ENCODE assay signal across 7 cellular contexts in genomic region chr9:110048473-110048975, GRCh38.
DNase-seq lines count a peak whose midpoint lies in the region; ATAC-seq lines count a peak whose summit lies in the region.

No MANE protein-coding gene starts in this region.

- peaks cover 52% of the 10 kb centered on the region for H3K27me3 Mint-ChIP-seq in central memory CD8-positive, alpha-beta T cell

- ATAC-seq in GM18511 (IDR thresholded peaks at IDR 0.05; ENCODE audit: unreplicated experiment): peak; percentile 79
- peak; percentile 89 for ATAC-seq in HG02798 (IDR thresholded peaks at IDR 0.05; ENCODE audit: poor library complexity, unreplicated experiment)
- peak; percentile 76 for ATAC-seq in central memory CD8-positive, alpha-beta T cell (replicated peaks; ENCODE audit: extremely low read depth, poor library complexity, severe bottlenecking)

- H3K36me3 Mint-ChIP-seq in central memory CD8-positive, alpha-beta T cell (ENCODE audit: insufficient read depth): peaks cover 2% of the 10 kb centered on the region

- peaks cover 28% of the 10 kb centered on the region for H3K4me1 Mint-ChIP-seq in central memory CD8-positive, alpha-beta T cell

- H3K4me3 Mint-ChIP-seq in central memory CD8-positive, alpha-beta T cell: peak overlapping the region; percentile 77

- DNase-seq in NCI-H2029 (lab: John Stamatoyannopoulos, UW) (peak; percentile 62), left kidney (ENCODE audit: low read depth, low spot score) (peak; percentile 87)
- peak; percentile 47 for DNase-seq in activated CD4-positive, CD25-positive, alpha-beta regulatory T cell treated with anti-CD3 and anti-CD28 coated beads, Interleukin-2, amount 50 U/mL, for 16 hours (ENCODE audit: low read depth, low spot score)
- DNase-seq in central memory CD8-positive, alpha-beta T cell (ENCODE audit: low spot score in 2 of 2): peak; percentile 17 to 44
- DNase-seq in stimulated activated CD4-positive, alpha-beta T cell treated with anti-CD3 and anti-CD28 coated beads, Interleukin-2, amount 100 ng/mL, for 4 hours (ENCODE audit: low read depth): peak; percentile 79

- no peak overlapping the region for H3K27ac Mint-ChIP-seq in central memory CD8-positive, alpha-beta T cell (ENCODE audit: low read depth)

- H3K9me3 Mint-ChIP-seq in central memory CD8-positive, alpha-beta T cell: no peaks in the 10 kb centered on the region

Comparison
In these comparisons a context has a peak if more than half of its experiments do, and no peak if none do; other contexts are left out.
1. Peak in every context shown above with its lines: DNase-seq and ATAC-seq.
2. DNase-seq: peak in every context shown above with its lines; median percentile 87 in left kidney; 79 in stimulated activated CD4-positive, alpha-beta T cell treated with anti-CD3 and anti-CD28 coated beads, Interleukin-2, amount 100 ng/mL, for 4 hours; 62 in NCI-H2029; 47 in activated CD4-positive, CD25-positive, alpha-beta regulatory T cell treated with anti-CD3 and anti-CD28 coated beads, Interleukin-2, amount 50 U/mL, for 16 hours; 30 in central memory CD8-positive, alpha-beta T cell.